Comparison of ENCODE assay signal across 17 cellular contexts in the genomic region with DNA sequence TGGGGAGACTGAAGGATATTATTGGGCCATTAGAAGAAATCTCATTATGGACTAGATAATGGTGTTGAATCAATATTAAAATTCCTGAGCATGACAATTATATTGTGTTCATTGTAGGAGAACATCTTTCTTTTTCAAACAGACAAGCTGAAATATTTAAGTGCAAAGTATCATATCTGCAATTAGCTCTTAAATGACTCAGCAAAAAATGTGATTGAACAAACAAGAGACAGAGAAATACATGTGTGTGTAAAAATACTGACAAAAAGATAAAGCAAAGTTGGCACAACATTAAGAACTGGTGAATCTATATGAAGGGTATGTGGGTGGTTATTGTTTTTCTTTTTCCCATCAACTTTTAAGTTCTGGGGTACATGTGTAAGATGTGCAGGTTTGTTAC.
"Had no signal": no experiment of that assay in that cellular context is flagged by ENCODE, and none has a peak within 500 bp of the region (broad histone marks: within the 10 kb centered on the region; RNA-seq: fewer than 3 reads in every experiment).

No MANE protein-coding gene starts in this region.

- H3K27ac ChIP-seq: psoas muscle had no signal

- H3K4me1 ChIP-seq: psoas muscle had no signal

- H3K4me3 ChIP-seq: mucosa of descending colon, psoas muscle had no signal

- ATAC-seq: activated CD8-positive, alpha-beta T cell treated with anti-CD3 and anti-CD28 coated beads for 36 hours; left colon; mucosa of descending colon; naive thymus-derived CD8-positive, alpha-beta T cell; psoas muscle; sciatic nerve had no signal

- H3K4me1 Mint-ChIP-seq: immature natural killer cell had no signal

- H3K9me3 Mint-ChIP-seq: activated CD8-positive, alpha-beta T cell treated with anti-CD3 and anti-CD28 coated beads for 36 hours; brain; immature natural killer cell; naive thymus-derived CD8-positive, alpha-beta T cell had no signal

- H3K9me3 ChIP-seq: mucosa of descending colon, psoas muscle had no signal

- H3K27me3 Mint-ChIP-seq: activated CD8-positive, alpha-beta T cell treated with anti-CD3 and anti-CD28 coated beads for 36 hours; brain; naive thymus-derived CD8-positive, alpha-beta T cell had no signal

- DNase-seq: activated CD4-positive, alpha-beta T cell treated with anti-CD3 and anti-CD28 coated beads for 1 hour; activated CD8-positive, alpha-beta T cell treated with anti-CD3 and anti-CD28 coated beads for 36 hours; activated naive CD4-positive, alpha-beta T cell treated with anti-CD3 and anti-CD28 coated beads, Interleukin-2, amount 50 U/mL, for 16 hours; amniotic stem cell; effector memory CD4-positive, alpha-beta T cell; immature natural killer cell; left colon; mammary epithelial cell; mucosa of descending colon; naive thymus-derived CD8-positive, alpha-beta T cell; nucleus accumbens; psoas muscle; stimulated activated CD4-positive, alpha-beta T cell treated with anti-CD3 and anti-CD28 coated beads, Interleukin-12 subunit alpha, Interleukin-12 subunit beta, amount 100 ng/mL, for 4 hours; stimulated activated naive CD4-positive, alpha-beta T cell treated with Interleukin-2 at 50 U/mL for 16 hours; T-helper 9 cell had no signal

- H3K4me3 Mint-ChIP-seq: activated CD8-positive, alpha-beta T cell treated with anti-CD3 and anti-CD28 coated beads for 36 hours; brain; immature natural killer cell; naive thymus-derived CD8-positive, alpha-beta T cell had no signal
